12 cellular contexts compared by ENCODE assay signal in the genomic region with DNA sequence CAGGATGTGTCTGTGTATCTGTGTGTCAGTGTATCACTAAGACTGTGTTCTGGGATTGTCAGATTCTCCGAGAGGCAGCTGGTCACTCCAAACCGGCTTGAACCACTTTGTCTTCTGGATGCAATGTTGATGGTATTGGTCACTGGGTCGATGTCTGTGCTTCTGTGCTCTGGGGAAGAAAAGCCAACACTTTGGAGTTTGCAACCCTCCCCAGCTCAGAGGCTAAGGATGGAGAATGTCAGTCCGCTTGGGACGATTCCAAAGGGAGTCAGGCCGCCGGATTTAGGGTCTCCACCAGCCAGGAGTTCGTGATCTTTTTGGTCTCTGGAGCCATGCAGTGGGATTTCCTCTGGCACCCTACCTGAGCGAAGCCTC. TPM values are rescaled to one million over a fixed set of nuclear protein-coding genes. Genes with fewer than 3 reads are reported as not detected.
DNase-seq lines count a peak whose midpoint lies in the region; ATAC-seq, FAIRE-seq and TF ChIP-seq lines count a peak whose summit lies in the region.
"Had no signal": no experiment of that assay in that cellular context is flagged by ENCODE, and none has a peak within 500 bp of the region (broad histone marks: within the 10 kb centered on the region; RNA-seq: fewer than 3 reads in every experiment).

No MANE protein-coding gene starts in this region.

- H3K9ac ChIP-seq in liver (ENCODE audit: low read depth in 1 of 2, low read length in 2 of 2) (peak overlapping the region in 1 of 2 donors; percentile 52), HepG2 (ENCODE audit: insufficient read depth, low read depth, low read length) (no peak overlapping the region), iPS-15b (ENCODE audit: low read depth, low read length) (no peak overlapping the region)

- H3K4me1 Mint-ChIP-seq in osteocyte (ENCODE audit: unreplicated experiment), result peaks cover 55% of the 10 kb centered on the region

- H3K4me3 ChIP-seq in liver (ENCODE audit: low read depth in 1 of 3, low read length in 3 of 3), result peak overlapping the region; percentile 49 to 91 (median 53)
- H3K4me3 ChIP-seq in HepG2 (replicated peaks in 1 of 3; ENCODE audit: insufficient read depth in 1 of 3, low read depth in 2 of 3, low read length in 3 of 3), result no peak overlapping the region
- H3K4me3 ChIP-seq in iPS-15b (ENCODE audit: low read depth, low read length), result peak overlapping the region; percentile 53
- peak overlapping the region in 1 of 2 donors; percentile 29 for H3K4me3 ChIP-seq in vagina

- H3K9me3 Mint-ChIP-seq in osteocyte (ENCODE audit: unreplicated experiment), result no peaks in the 10 kb centered on the region
- H3K9me3 Mint-ChIP-seq: stimulated activated naive CD8-positive, alpha-beta T cell treated with anti-CD3 and anti-CD28 coated beads, Interleukin-15, Interleukin-2, amounts not matched to agents 100 ng/mL and 50 ng/mL, for 24 hours had no signal

- peaks cover 9% of the 10 kb centered on the region for H3K27me3 Mint-ChIP-seq in osteocyte (ENCODE audit: unreplicated experiment)

- no peak overlapping the region for H3K4me2 ChIP-seq in HepG2 (ENCODE audit: low read depth, low read length)

- TF ChIP-seq POLR2A in HepG2 (IDR thresholded peaks at IDR 0.05; ENCODE audit: insufficient read depth in 1 of 2, low read depth in 2 of 2, low read length in 2 of 2) (no peak), vagina (IDR thresholded peaks at IDR 0.05) (no peak)

- no peak for FAIRE-seq in HepG2 (lab: Jason Lieb, UNC)
- FAIRE-seq: GM18507 had no signal

- CTCF ChIA-PET in HepG2 (lab: Yijun Ruan, JAX; ENCODE audit: low intra/inter-chr PET ratio, low total read pairs), result no interaction called here

- no TSS peak for BruUV-seq in HepG2 (replicated peaks; lab: Mats Ljungman, UMichigan)

- H3K4me1 ChIP-seq in liver (ENCODE audit: control insufficient read depth in 4 of 4, insufficient read depth in 4 of 4, low read length in 3 of 4), result peaks cover 12 to 60% (median 36%) of the 10 kb centered on the region in 4 donors
- peaks cover 25% of the 10 kb centered on the region for H3K4me1 ChIP-seq in HepG2 (ENCODE audit: insufficient read depth, low read length)
- peaks cover 8% of the 10 kb centered on the region for H3K4me1 ChIP-seq in iPS-15b (ENCODE audit: control insufficient read depth, insufficient read depth, low read length)
- H3K4me1 ChIP-seq in vagina, result peaks cover 34% of the 10 kb centered on the region

- 22% methylated on average over 9 of the region's 9 CpGs for WGBS in liver
- WGBS in HepG2 (ENCODE audit: low lambda C conversion rate), result 54% methylated on average over 4 of the region's 9 CpGs

- in situ Hi-C loops in HepG2 (cut with HindIII; ENCODE audit: extremely low pct_ligation_motif_present, low pct_unique_long_range_greater_than_20kb), result loop anchor here (10.0 kb wide), 1 partner anchor 1569 kb away; no protein-coding TSS in a partner anchor

- intact Hi-C loops in HepG2 (cut with micrococcal nuclease; ENCODE audit: unreplicated experiment), result no loop called here
- intact Hi-C loops in vagina (cut with DNase I), result loop anchor here (10.0 kb wide), 1 partner anchor 179 kb away; no protein-coding TSS in a partner anchor

- no peaks in the 10 kb centered on the region for H4K20me1 ChIP-seq in HepG2 (ENCODE audit: insufficient read depth, low read length)

- no peaks in the 10 kb centered on the region for H3K36me3 ChIP-seq in liver (ENCODE audit: control insufficient read depth in 4 of 4, insufficient read depth in 3 of 4, low read depth in 1 of 4, low read length in 3 of 4)
- no peaks in the 10 kb centered on the region for H3K36me3 ChIP-seq in HepG2 (replicated peaks in 1 of 2; ENCODE audit: control insufficient read depth in 1 of 2, insufficient read depth in 2 of 2, low read length in 2 of 2)
- no peaks in the 10 kb centered on the region for H3K36me3 ChIP-seq in iPS-15b (ENCODE audit: control insufficient read depth, insufficient read depth, low read length)
- no peaks in the 10 kb centered on the region for H3K36me3 ChIP-seq in vagina

- no peaks in the 10 kb centered on the region for H3K9me3 ChIP-seq in liver (ENCODE audit: control insufficient read depth in 4 of 4, low read length in 3 of 4)
- H3K9me3 ChIP-seq in HepG2 (ENCODE audit: low read length), result no peaks in the 10 kb centered on the region
- H3K9me3 ChIP-seq in iPS-15b (ENCODE audit: control insufficient read depth, insufficient read depth, low read length), result no peaks in the 10 kb centered on the region
- H3K9me3 ChIP-seq in vagina, result no peaks in the 10 kb centered on the region

- peaks cover 5% of the 10 kb centered on the region for H3K36me3 Mint-ChIP-seq in osteocyte (ENCODE audit: unreplicated experiment)

- ATAC-seq in HepG2 (no peak), GM19463 (IDR thresholded peaks at IDR 0.05; ENCODE audit: unreplicated experiment) (no peak), GM18517 (IDR thresholded peaks at IDR 0.05; ENCODE audit: unreplicated experiment) (no peak)

- H3K27me3 ChIP-seq in liver (ENCODE audit: control insufficient read depth in 4 of 4, insufficient read depth in 4 of 4, low read length in 3 of 4), result no peaks in the 10 kb centered on the region
- peaks cover 17 to 37% of the 10 kb centered on the region in 2 experiments for H3K27me3 ChIP-seq in HepG2 (ENCODE audit: control insufficient read depth in 1 of 2, insufficient read depth in 2 of 2, low read length in 2 of 2)
- peaks cover 99% of the 10 kb centered on the region for H3K27me3 ChIP-seq in iPS-15b (ENCODE audit: control insufficient read depth, insufficient read depth, low read length)
- H3K27me3 ChIP-seq in vagina, result no peaks in the 10 kb centered on the region

- H2AFZ ChIP-seq in HepG2 (ENCODE audit: low read length), result no peak overlapping the region

- POLR2A ChIA-PET in HepG2 (lab: Yijun Ruan, JAX), result no interaction called here

- H3K79me2 ChIP-seq in HepG2 (ENCODE audit: insufficient read depth, low read length), result no peaks in the 10 kb centered on the region

- TF ChIP-seq RAD21 in liver (IDR thresholded peaks at IDR 0.05) (no peak), HepG2 (CRISPR knock-in tag; IDR thresholded peaks at IDR 0.05) (no peak)

- no peak for TF ChIP-seq EP300 in HepG2 (IDR thresholded peaks at IDR 0.05; ENCODE audit: low read depth in 2 of 2, low read length in 2 of 2)
- TF ChIP-seq EP300 in HepG2 (CRISPR knock-in tag; IDR thresholded peaks at IDR 0.05; ENCODE audit: borderline replicate concordance), result no peak

- no peak for DNase-seq in HepG2 (ENCODE audit: low spot score)
- DNase-seq in osteocyte (ENCODE audit: extremely low spot score, unreplicated experiment), result no peak
- DNase-seq in vagina (ENCODE audit: extremely low spot score in 2 of 2), result no peak
- no peak for DNase-seq in NCI-H1930 (lab: John Stamatoyannopoulos, UW)
- DNase-seq: NCI-H774 had no signal

- peak overlapping the region; percentile 76 for H3K4me3 Mint-ChIP-seq in osteocyte (ENCODE audit: unreplicated experiment)
- H3K4me3 Mint-ChIP-seq: stimulated activated naive CD8-positive, alpha-beta T cell treated with anti-CD3 and anti-CD28 coated beads, Interleukin-15, Interleukin-2, amounts not matched to agents 100 ng/mL and 50 ng/mL, for 24 hours had no signal

- H3K27ac ChIP-seq in liver (ENCODE audit: low read depth in 1 of 2, low read length in 2 of 2), result peak overlapping the region; percentile 73 to 83
- no peak overlapping the region for H3K27ac ChIP-seq in HepG2 (ENCODE audit: extremely low read length, insufficient read depth, low read length)
- peak overlapping the region; percentile 19 for H3K27ac ChIP-seq in vagina
- H3K27ac ChIP-seq: HL-60 had no signal

- H3K27ac Mint-ChIP-seq in osteocyte (ENCODE audit: unreplicated experiment), result no peak overlapping the region
- H3K27ac Mint-ChIP-seq: stimulated activated naive CD8-positive, alpha-beta T cell treated with anti-CD3 and anti-CD28 coated beads, Interleukin-15, Interleukin-2, amounts not matched to agents 100 ng/mL and 50 ng/mL, for 24 hours had no signal

- TF ChIP-seq CTCF in liver (IDR thresholded peaks at IDR 0.05; ENCODE audit: low read depth, low read length, missing input control) (no peak), HepG2 (CRISPR knock-in tag; IDR thresholded peaks at IDR 0.05) (no peak), osteocyte (IDR thresholded peaks at IDR 0.05) (no peak), vagina (IDR thresholded peaks at IDR 0.05) (no peak)

TF ChIP-seq in liver, 16 proteins besides CTCF, POLR2A, EP300 and RAD21 (continues in another document):
- no peak for TF ChIP-seq TAF1 (conservative IDR thresholded peaks at IDR 0.05)

TF ChIP-seq in HepG2, 621 proteins besides CTCF, POLR2A, EP300 and RAD21 (continues in another document):
- no peak for TF ChIP-seq ZSCAN30 (CRISPR knock-in tag; IDR thresholded peaks at IDR 0.05)
- TF ChIP-seq, protein P1, sequence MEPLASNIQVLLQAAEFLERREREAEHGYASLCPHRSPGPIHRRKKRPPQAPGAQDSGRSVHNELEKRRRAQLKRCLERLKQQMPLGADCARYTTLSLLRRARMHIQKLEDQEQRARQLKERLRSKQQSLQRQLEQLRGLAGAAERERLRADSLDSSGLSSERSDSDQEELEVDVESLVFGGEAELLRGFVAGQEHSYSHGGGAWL (CRISPR knock-in tag; IDR thresholded peaks at IDR 0.05), result no peak
- TF ChIP-seq WIZ (CRISPR knock-in tag; IDR thresholded peaks at IDR 0.05), result no peak

RNA-seq across cellular contexts. Expression of gene MAFB, which starts 5.2 kb away (rescaled TPM):
- total RNA-seq in liver (10 to 100 TPM in 1 of 2 donors, 1 to 10 TPM in 1; 9.7 to 12.4 TPM), HepG2 (2016; rRNA removed; fragmentation: Illumina TruSeq; extraction: Trizol) (0.11 and 0.18 TPM in 2 replicates), osteocyte (27.6 and 31.9 TPM in 2 replicates), vagina (80.5 TPM)
- polyA plus RNA-seq in liver (10 to 100 TPM; 10.4 to 12.9 TPM), HepG2 (2011; rRNA removed) (0.08 and 0.14 TPM in 2 replicates)
- not detected in 2 replicates for total RNA-seq in HepG2 (2016; cell fraction: cytosol; rRNA removed; fragmentation: Illumina TruSeq; extraction: Trizol; ENCODE audit: low read depth)
- total RNA-seq in HepG2 (2016; cell fraction: insoluble cytoplasmic fraction; rRNA removed; fragmentation: Illumina TruSeq; extraction: Trizol), result 0.06 and 0.27 TPM in 2 replicates
- total RNA-seq in HepG2 (2016; cell fraction: membrane; rRNA removed; fragmentation: Illumina TruSeq; extraction: Trizol), result 0.03 and 0.09 TPM in 2 replicates
- total RNA-seq in HepG2 (2016; cell fraction: nucleus; rRNA removed; fragmentation: Illumina TruSeq; extraction: Trizol), result 0.13 and 0.25 TPM in 2 replicates
- 0.04 and 0.10 TPM in 2 replicates for polyA plus RNA-seq in HepG2 (2011; cell fraction: cytosol; rRNA removed)
- 0.14 and 0.24 TPM in 2 replicates for polyA plus RNA-seq in HepG2 (2011; cell fraction: nucleus; rRNA removed)
- polyA plus RNA-seq in HepG2 (2012), result 0.11 and 0.28 TPM in 2 replicates
- not detected in 2 replicates for polyA plus RNA-seq in HepG2 (2016; cell fraction: cytosol; fragmentation: Illumina TruSeq; extraction: Trizol; ENCODE audit: low read depth)
- polyA plus RNA-seq in HepG2 (2016; cell fraction: insoluble cytoplasmic fraction; fragmentation: Illumina TruSeq; extraction: Trizol; ENCODE audit: low read depth), result 0.26 and 0.32 TPM in 2 replicates
- polyA plus RNA-seq in HepG2 (2016; cell fraction: membrane; fragmentation: Illumina TruSeq; extraction: Trizol; ENCODE audit: low read depth), result 0.05 and 0.07 TPM in 2 replicates
- 0.39 and 0.52 TPM in 2 replicates for polyA plus RNA-seq in HepG2 (2016; cell fraction: nucleus; fragmentation: Illumina TruSeq; extraction: Trizol; ENCODE audit: insufficient read depth, low read depth)
- 0.06 and 0.98 TPM in 2 replicates for polyA minus RNA-seq in HepG2 (2011; rRNA and poly(A)+ RNA removed; ENCODE audit: low replicate concordance)
- polyA minus RNA-seq in HepG2 (2011; cell fraction: cytosol; rRNA and poly(A)+ RNA removed), result 0.18 and 0.20 TPM in 2 replicates
- 0.12 and 0.13 TPM in 2 replicates for polyA minus RNA-seq in HepG2 (2011; cell fraction: nucleus; rRNA and poly(A)+ RNA removed)

Comparison
In these comparisons a context has a peak if more than half of its experiments do, and no peak if none do; other contexts are left out.
1. H3K4me3 ChIP-seq: peak in liver (3 of 3) and iPS-15b (single experiment); none in HepG2 (0 of 3).
2. RNA of gene MAFB, which starts 5.2 kb away (total RNA-seq): 80.5 TPM in vagina (single experiment), 27.6 to 31.9 TPM in osteocyte and 9.7 to 12.4 TPM in liver; 0.03 to 0.27 TPM in HepG2; every median in the first group is over 4 times any median in the second.